In the genomic region with DNA sequence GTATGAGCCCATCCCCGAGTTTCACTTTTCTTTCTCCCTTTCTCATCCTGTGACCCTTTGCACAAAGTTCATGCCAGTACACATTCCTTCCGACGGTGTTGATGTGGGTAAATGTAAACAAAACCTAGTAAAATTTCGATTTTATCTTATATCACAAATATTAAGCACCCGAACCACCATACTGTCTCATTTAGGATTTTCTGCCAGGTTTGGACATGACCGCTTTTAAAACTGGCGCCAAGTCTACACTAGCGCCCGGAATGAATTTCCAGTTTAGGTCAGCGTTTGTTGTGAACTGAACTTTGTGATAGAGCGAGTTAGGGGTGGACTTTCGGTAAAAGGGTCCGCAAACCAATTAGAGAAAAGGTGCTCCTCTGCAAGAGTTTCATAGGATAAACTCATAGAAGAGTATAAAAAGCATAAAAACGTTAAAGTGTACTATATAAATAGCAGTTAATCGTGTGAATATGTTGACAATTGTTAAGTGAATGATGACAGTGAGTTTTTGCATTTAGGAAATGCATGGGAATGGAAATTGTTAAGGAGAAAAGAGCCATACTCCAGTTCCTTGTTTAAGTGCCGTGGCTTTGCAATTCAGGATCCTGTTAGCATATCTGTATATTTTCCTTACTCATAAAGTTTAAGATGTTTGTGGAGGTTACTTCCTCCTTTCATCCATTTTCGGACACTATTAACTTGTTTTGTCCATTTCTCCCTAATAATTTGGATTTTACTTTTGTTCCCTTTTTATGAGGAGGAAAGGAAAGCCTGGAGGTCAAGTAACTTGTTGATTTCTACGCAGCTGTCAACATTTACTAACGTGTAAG, we compare ENCODE assay signal across 8 cellular contexts. TPM values are rescaled to one million over a fixed set of nuclear protein-coding genes. Genes with fewer than 3 reads are reported as not detected.
A peak's percentile ranks its signal among the peaks of the same experiment; 100 is the strongest.
DNase-seq lines count a peak whose midpoint lies in the region; TF ChIP-seq lines count a peak whose summit lies in the region.

No MANE protein-coding gene starts in this region.

- no peaks in the 10 kb centered on the region for H3K27me3 Mint-ChIP-seq in neural crest cell (ENCODE audit: low read depth)

- H3K27ac ChIP-seq in VCaP, result peak overlapping the region; percentile 88

- peak overlapping the region; percentile 92 for H3K4me3 Mint-ChIP-seq in neural crest cell

- H3K27ac Mint-ChIP-seq in neural crest cell (ENCODE audit: unreplicated experiment), result peak overlapping the region; percentile 90

- CTCF ChIA-PET in HEK293T (lab: Yijun Ruan, JAX), result no interaction called here

- POLR2A ChIA-PET in HEK293T (lab: Yijun Ruan, JAX), result interaction anchor here (1.0 kb wide), 1 partner anchor 19 kb away, joined by 3 read pairs; no protein-coding TSS in a partner anchor

- DNase-seq in COLO829 (ENCODE audit: low spot score), result peak; percentile 23
- no peak for DNase-seq in HEK293T (ENCODE audit: extremely low spot score)
- peak; percentile 62 for DNase-seq in fibroblast of the aortic adventitia (ENCODE audit: low read depth)
- DNase-seq in neural crest cell (ENCODE audit: low read depth, low spot score), result no peak
- no peak for DNase-seq in HPDE6-E6E7 (ENCODE audit: extremely low spot score)
- DNase-seq in HK-2 (ENCODE audit: unreplicated experiment), result no peak
- no peak for DNase-seq in NCI-H2227 (lab: John Stamatoyannopoulos, UW; ENCODE audit: unreplicated experiment)

- H3K4me1 Mint-ChIP-seq in neural crest cell, result peaks cover 27% of the 10 kb centered on the region

- peaks cover 2% of the 10 kb centered on the region for H3K9me3 Mint-ChIP-seq in neural crest cell

- H3K36me3 Mint-ChIP-seq in neural crest cell (ENCODE audit: low read depth), result peaks cover 5% of the 10 kb centered on the region

- peak overlapping the region; percentile 68 for H3K4me3 ChIP-seq in fibroblast of the aortic adventitia (ENCODE audit: low read depth, low read length)

- TF ChIP-seq CTCF in VCaP (conservative IDR thresholded peaks at IDR 0.05), result no peak
- no peak for TF ChIP-seq CTCF in fibroblast of the aortic adventitia (IDR thresholded peaks at IDR 0.05; ENCODE audit: insufficient read depth, low read length)
- TF ChIP-seq CTCF in neural crest cell (conservative IDR thresholded peaks at IDR 0.05), result no peak

TF ChIP-seq in HEK293T, 16 proteins besides CTCF, POLR2A, EP300 and RAD21:
- no peak for TF ChIP-seq BHLHE40 (IDR thresholded peaks at IDR 0.05; ENCODE audit: borderline replicate concordance)
- peak; percentile 30; the same call in 1 of the 2 replicates for TF ChIP-seq L3MBTL2 (conservative IDR thresholded peaks at IDR 0.05)
- TF ChIP-seq HDGF (IDR thresholded peaks at IDR 0.05; ENCODE audit: borderline replicate concordance), result no peak
- TF ChIP-seq TARDBP (IDR thresholded peaks at IDR 0.05), result no peak

RNA-seq across cellular contexts. Expression of a gene that starts 1.0 kb away (rescaled TPM):
- 5.4 and 27.9 TPM in 2 replicates for total RNA-seq in fibroblast of the aortic adventitia (ENCODE audit: low replicate concordance)
- total RNA-seq in neural crest cell, result 7.3 and 7.8 TPM in 2 replicates

Comparison
In these comparisons a context has a peak if more than half of its experiments do, and no peak if none do; other contexts are left out.
1. DNase-seq: peak in COLO829 (single experiment) and fibroblast of the aortic adventitia (single experiment); none in HEK293T (single experiment), neural crest cell (single experiment), HPDE6-E6E7 (single experiment), HK-2 (single experiment) and NCI-H2227 (single experiment).